Comparison of ENCODE assay signal across 8 cellular contexts in genomic region chr7:118195837-118196474, GRCh38.
A peak's percentile ranks its signal among the peaks of the same experiment; 100 is the strongest.
DNase-seq lines count a peak whose midpoint lies in the region; FAIRE-seq and TF ChIP-seq lines count a peak whose summit lies in the region.

No MANE protein-coding gene starts in this region.

- TF ChIP-seq POLR2A in H54 (IDR thresholded peaks at IDR 0.05; ENCODE audit: low read depth, low read length): no peak

- FAIRE-seq in H54 (lab: Jason Lieb, UNC): peak; percentile 96

- DNase-seq in activated CD4-positive, CD25-positive, alpha-beta regulatory T cell (lab: John Stamatoyannopoulos, UW): peak in 3 of 4 experiments; percentile 2 to 16 (median 13)
- no peak for DNase-seq in activated CD4-positive, CD25-positive, alpha-beta regulatory T cell treated with anti-CD3 and anti-CD28 coated beads, Interleukin-2, amount 50 U/mL, for 72 hours
- DNase-seq in H54 (ENCODE audit: insufficient read length, low spot score) (no peak), LoVo (ENCODE audit: low spot score) (peak; percentile 73), RWPE1 (ENCODE audit: low spot score) (peak; percentile 10), astrocyte of the spinal cord (ENCODE audit: low read depth, low spot score) (peak; percentile 72), iPS-NIHi7 (ENCODE audit: extremely low spot score) (peak; percentile 38)
- peak in 2 of 3 donors; percentile 46 to 62 for DNase-seq in stimulated activated CD4-positive, alpha-beta T cell treated with anti-CD3 and anti-CD28 coated beads, Interleukin-12 subunit alpha, Interleukin-12 subunit beta, amount 100 ng/mL, for 48 hours (ENCODE audit: low read depth in 2 of 3, low spot score in 1 of 3)

- H3K27ac ChIP-seq in RWPE1: no peak overlapping the region

- CTCF ChIA-PET in RWPE1 (lab: Yijun Ruan, JAX): interaction anchor here (0.6 to 0.9 kb wide), 3 partner anchors 11 to 1201 kb away, joined by 3 to 9 read pairs (median 3); no protein-coding TSS in a partner anchor

- H3K4me3 ChIP-seq in astrocyte of the spinal cord (ENCODE audit: low read depth, low read length): no peak overlapping the region

- POLR2A ChIA-PET in RWPE1 (lab: Yijun Ruan, JAX; ENCODE audit: low non-redundant PET): no interaction called here

- TF ChIP-seq CTCF in RWPE1 (conservative IDR thresholded peaks at IDR 0.05; ENCODE audit: low read depth): peak; percentile 79
- TF ChIP-seq CTCF in astrocyte of the spinal cord (IDR thresholded peaks at IDR 0.05; ENCODE audit: low read depth, low read length): peak; percentile 73

- in situ Hi-C loops in astrocyte of the spinal cord (cut with HindIII; ENCODE audit: low sequenced_read_pairs): no loop called here

Comparison
In these comparisons a context has a peak if more than half of its experiments do, and no peak if none do; other contexts are left out.
1. DNase-seq: peak in activated CD4-positive, CD25-positive, alpha-beta regulatory T cell (3 of 4), LoVo (single experiment), RWPE1 (single experiment), astrocyte of the spinal cord (single experiment), iPS-NIHi7 (single experiment) and stimulated activated CD4-positive, alpha-beta T cell treated with anti-CD3 and anti-CD28 coated beads, Interleukin-12 subunit alpha, Interleukin-12 subunit beta, amount 100 ng/mL, for 48 hours (2 of 3); none in activated CD4-positive, CD25-positive, alpha-beta regulatory T cell treated with anti-CD3 and anti-CD28 coated beads, Interleukin-2, amount 50 U/mL, for 72 hours (single experiment) and H54 (single experiment).